1 cellular context compared by ENCODE assay signal in the genomic region with DNA sequence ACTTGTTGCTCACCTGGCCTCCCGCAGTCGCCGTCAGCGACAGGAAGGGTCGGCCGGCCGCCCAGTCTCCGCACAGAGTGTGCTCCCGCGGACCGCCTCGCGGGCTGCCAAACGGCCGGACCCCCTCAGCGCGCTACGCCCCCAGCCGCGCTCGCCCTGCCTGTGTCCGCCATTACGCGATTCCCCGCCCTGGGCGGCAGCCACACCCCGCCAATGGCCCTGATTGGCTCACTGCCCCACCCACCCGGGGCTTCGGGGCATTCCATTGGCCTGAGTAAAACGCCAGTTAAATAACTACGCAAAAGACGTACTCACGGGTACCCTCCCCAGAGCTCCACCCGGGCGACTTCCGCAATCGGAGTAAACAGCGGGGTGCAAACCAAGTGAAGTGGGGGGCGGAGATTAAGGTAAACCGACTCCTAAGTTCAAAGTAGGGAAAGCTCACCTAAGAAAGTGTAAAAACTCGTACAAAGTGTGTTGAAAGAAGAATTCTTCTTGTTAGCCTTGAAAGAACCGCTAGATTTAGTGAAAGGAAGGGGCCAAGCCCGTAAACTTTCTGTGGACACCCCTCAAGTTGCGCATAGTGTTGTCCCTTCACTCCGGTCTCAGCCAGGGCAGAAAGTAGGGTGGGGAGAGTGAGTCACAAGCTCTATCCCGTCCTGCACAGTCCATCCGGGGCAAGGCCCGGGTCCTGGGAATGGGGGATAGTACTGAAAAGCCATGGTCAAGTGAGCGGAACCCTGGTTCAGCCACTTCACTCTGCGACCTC.
TF ChIP-seq lines count a peak whose summit lies in the region.

A gene with protein sequence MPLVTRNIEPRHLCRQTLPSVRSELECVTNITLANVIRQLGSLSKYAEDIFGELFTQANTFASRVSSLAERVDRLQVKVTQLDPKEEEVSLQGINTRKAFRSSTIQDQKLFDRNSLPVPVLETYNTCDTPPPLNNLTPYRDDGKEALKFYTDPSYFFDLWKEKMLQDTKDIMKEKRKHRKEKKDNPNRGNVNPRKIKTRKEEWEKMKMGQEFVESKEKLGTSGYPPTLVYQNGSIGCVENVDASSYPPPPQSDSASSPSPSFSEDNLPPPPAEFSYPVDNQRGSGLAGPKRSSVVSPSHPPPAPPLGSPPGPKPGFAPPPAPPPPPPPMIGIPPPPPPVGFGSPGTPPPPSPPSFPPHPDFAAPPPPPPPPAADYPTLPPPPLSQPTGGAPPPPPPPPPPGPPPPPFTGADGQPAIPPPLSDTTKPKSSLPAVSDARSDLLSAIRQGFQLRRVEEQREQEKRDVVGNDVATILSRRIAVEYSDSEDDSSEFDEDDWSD (minus strand): TSS at position 195 of the 769 bp plus-strand sequence. CDS start 61,277 bp downstream, outside the sequence.

TF ChIP-seq in K562, 482 proteins besides CTCF, POLR2A, EP300 and RAD21 (continued from another document and continues in another):
- TF ChIP-seq, protein P1, sequence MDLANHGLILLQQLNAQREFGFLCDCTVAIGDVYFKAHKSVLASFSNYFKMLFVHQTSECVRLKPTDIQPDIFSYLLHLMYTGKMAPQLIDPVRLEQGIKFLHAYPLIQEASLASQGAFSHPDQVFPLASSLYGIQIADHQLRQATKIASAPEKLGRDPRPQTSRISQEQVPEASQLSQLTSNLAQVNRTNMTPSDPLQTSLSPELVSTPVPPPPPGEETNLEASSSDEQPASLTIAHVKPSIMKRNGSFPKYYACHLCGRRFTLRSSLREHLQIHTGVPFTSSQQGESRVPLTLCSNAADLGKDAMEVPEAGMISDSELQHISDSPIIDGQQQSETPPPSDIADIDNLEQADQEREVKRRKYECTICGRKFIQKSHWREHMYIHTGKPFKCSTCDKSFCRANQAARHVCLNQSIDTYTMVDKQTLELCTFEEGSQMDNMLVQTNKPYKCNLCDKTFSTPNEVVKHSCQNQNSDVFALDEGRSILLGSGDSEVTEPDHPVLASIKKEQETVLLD (IDR thresholded peaks at IDR 0.05), result no peak
- no peak for TF ChIP-seq NCOA4 (IDR thresholded peaks at IDR 0.05; ENCODE audit: partially characterized antibody)
- TF ChIP-seq, protein P2, sequence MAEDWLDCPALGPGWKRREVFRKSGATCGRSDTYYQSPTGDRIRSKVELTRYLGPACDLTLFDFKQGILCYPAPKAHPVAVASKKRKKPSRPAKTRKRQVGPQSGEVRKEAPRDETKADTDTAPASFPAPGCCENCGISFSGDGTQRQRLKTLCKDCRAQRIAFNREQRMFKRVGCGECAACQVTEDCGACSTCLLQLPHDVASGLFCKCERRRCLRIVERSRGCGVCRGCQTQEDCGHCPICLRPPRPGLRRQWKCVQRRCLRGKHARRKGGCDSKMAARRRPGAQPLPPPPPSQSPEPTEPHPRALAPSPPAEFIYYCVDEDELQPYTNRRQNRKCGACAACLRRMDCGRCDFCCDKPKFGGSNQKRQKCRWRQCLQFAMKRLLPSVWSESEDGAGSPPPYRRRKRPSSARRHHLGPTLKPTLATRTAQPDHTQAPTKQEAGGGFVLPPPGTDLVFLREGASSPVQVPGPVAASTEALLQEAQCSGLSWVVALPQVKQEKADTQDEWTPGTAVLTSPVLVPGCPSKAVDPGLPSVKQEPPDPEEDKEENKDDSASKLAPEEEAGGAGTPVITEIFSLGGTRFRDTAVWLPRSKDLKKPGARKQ (CRISPR knock-in tag; IDR thresholded peaks at IDR 0.05), result no peak
- TF ChIP-seq EWSR1 (IDR thresholded peaks at IDR 0.05; ENCODE audit: borderline replicate concordance, low read depth, partially characterized antibody), result no peak
- TF ChIP-seq ATF1 (CRISPR knock-in tag; IDR thresholded peaks at IDR 0.05), result peak; percentile 4; the same call in 1 of the 2 replicates
- peak; percentile 87 for TF ChIP-seq ATF1 (tag; IDR thresholded peaks at IDR 0.05)
- TF ChIP-seq NFIC (IDR thresholded peaks at IDR 0.05), result peak; percentile 40
- TF ChIP-seq ZNF507 (tag; conservative IDR thresholded peaks at IDR 0.05), result no peak
- peak; percentile 94 for TF ChIP-seq SUPT5H (IDR thresholded peaks at IDR 0.05)
- 0 out of 2 replicates have a peak, but pooled peaks have one; percentile 51 for TF ChIP-seq ZNF212 (CRISPR knock-in tag; IDR thresholded peaks at IDR 0.05)
- TF ChIP-seq CBX8 (IDR thresholded peaks at IDR 0.05; ENCODE audit: borderline replicate concordance, extremely low read depth, low read depth, low read length, poor library complexity, severe bottlenecking), result no peak
- peak; percentile 82 for TF ChIP-seq RB1 (IDR thresholded peaks at IDR 0.05; ENCODE audit: low read depth)
- no peak for TF ChIP-seq SOX6 (IDR thresholded peaks at IDR 0.05)
- TF ChIP-seq, protein P3, sequence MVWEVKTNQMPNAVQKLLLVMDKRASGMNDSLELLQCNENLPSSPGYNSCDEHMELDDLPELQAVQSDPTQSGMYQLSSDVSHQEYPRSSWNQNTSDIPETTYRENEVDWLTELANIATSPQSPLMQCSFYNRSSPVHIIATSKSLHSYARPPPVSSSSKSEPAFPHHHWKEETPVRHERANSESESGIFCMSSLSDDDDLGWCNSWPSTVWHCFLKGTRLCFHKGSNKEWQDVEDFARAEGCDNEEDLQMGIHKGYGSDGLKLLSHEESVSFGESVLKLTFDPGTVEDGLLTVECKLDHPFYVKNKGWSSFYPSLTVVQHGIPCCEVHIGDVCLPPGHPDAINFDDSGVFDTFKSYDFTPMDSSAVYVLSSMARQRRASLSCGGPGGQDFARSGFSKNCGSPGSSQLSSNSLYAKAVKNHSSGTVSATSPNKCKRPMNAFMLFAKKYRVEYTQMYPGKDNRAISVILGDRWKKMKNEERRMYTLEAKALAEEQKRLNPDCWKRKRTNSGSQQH (CRISPR knock-in tag; IDR thresholded peaks at IDR 0.05), result 0 out of 2 replicates have a peak, but pooled peaks have one; percentile 24
- peak; percentile 56; the same call in 1 of the 2 replicates for TF ChIP-seq SMARCC2 (IDR thresholded peaks at IDR 0.05; ENCODE audit: low read depth)
- TF ChIP-seq ZNF174 (CRISPR knock-in tag; IDR thresholded peaks at IDR 0.05), result no peak
- TF ChIP-seq ZNF354B (CRISPR knock-in tag; IDR thresholded peaks at IDR 0.05), result no peak
- TF ChIP-seq, protein P4, sequence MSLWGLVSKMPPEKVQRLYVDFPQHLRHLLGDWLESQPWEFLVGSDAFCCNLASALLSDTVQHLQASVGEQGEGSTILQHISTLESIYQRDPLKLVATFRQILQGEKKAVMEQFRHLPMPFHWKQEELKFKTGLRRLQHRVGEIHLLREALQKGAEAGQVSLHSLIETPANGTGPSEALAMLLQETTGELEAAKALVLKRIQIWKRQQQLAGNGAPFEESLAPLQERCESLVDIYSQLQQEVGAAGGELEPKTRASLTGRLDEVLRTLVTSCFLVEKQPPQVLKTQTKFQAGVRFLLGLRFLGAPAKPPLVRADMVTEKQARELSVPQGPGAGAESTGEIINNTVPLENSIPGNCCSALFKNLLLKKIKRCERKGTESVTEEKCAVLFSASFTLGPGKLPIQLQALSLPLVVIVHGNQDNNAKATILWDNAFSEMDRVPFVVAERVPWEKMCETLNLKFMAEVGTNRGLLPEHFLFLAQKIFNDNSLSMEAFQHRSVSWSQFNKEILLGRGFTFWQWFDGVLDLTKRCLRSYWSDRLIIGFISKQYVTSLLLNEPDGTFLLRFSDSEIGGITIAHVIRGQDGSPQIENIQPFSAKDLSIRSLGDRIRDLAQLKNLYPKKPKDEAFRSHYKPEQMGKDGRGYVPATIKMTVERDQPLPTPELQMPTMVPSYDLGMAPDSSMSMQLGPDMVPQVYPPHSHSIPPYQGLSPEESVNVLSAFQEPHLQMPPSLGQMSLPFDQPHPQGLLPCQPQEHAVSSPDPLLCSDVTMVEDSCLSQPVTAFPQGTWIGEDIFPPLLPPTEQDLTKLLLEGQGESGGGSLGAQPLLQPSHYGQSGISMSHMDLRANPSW (CRISPR knock-in tag; IDR thresholded peaks at IDR 0.05), result 0 out of 2 replicates have a peak, but pooled peaks have one; percentile 68
- no peak for TF ChIP-seq ZNF785 (CRISPR knock-in tag; IDR thresholded peaks at IDR 0.05)
- TF ChIP-seq, protein P5, sequence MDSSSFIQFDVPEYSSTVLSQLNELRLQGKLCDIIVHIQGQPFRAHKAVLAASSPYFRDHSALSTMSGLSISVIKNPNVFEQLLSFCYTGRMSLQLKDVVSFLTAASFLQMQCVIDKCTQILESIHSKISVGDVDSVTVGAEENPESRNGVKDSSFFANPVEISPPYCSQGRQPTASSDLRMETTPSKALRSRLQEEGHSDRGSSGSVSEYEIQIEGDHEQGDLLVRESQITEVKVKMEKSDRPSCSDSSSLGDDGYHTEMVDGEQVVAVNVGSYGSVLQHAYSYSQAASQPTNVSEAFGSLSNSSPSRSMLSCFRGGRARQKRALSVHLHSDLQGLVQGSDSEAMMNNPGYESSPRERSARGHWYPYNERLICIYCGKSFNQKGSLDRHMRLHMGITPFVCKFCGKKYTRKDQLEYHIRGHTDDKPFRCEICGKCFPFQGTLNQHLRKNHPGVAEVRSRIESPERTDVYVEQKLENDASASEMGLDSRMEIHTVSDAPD (CRISPR knock-in tag; IDR thresholded peaks at IDR 0.05), result no peak
- peak; percentile 94 for TF ChIP-seq ELF1 (tag; IDR thresholded peaks at IDR 0.05)
- TF ChIP-seq BCL6 (CRISPR knock-in tag; IDR thresholded peaks at IDR 0.05), result no peak
- peak; percentile 92 for TF ChIP-seq TAF7 (tag; IDR thresholded peaks at IDR 0.05)
- no peak for TF ChIP-seq SMC3 (conservative IDR thresholded peaks at IDR 0.05; ENCODE audit: insufficient read depth, low read depth, low read length)
- TF ChIP-seq DMBX1 (CRISPR knock-in tag; IDR thresholded peaks at IDR 0.05; ENCODE audit: borderline replicate concordance), result 0 out of 2 replicates have a peak, but pooled peaks have one; percentile 11
- TF ChIP-seq, protein P6, sequence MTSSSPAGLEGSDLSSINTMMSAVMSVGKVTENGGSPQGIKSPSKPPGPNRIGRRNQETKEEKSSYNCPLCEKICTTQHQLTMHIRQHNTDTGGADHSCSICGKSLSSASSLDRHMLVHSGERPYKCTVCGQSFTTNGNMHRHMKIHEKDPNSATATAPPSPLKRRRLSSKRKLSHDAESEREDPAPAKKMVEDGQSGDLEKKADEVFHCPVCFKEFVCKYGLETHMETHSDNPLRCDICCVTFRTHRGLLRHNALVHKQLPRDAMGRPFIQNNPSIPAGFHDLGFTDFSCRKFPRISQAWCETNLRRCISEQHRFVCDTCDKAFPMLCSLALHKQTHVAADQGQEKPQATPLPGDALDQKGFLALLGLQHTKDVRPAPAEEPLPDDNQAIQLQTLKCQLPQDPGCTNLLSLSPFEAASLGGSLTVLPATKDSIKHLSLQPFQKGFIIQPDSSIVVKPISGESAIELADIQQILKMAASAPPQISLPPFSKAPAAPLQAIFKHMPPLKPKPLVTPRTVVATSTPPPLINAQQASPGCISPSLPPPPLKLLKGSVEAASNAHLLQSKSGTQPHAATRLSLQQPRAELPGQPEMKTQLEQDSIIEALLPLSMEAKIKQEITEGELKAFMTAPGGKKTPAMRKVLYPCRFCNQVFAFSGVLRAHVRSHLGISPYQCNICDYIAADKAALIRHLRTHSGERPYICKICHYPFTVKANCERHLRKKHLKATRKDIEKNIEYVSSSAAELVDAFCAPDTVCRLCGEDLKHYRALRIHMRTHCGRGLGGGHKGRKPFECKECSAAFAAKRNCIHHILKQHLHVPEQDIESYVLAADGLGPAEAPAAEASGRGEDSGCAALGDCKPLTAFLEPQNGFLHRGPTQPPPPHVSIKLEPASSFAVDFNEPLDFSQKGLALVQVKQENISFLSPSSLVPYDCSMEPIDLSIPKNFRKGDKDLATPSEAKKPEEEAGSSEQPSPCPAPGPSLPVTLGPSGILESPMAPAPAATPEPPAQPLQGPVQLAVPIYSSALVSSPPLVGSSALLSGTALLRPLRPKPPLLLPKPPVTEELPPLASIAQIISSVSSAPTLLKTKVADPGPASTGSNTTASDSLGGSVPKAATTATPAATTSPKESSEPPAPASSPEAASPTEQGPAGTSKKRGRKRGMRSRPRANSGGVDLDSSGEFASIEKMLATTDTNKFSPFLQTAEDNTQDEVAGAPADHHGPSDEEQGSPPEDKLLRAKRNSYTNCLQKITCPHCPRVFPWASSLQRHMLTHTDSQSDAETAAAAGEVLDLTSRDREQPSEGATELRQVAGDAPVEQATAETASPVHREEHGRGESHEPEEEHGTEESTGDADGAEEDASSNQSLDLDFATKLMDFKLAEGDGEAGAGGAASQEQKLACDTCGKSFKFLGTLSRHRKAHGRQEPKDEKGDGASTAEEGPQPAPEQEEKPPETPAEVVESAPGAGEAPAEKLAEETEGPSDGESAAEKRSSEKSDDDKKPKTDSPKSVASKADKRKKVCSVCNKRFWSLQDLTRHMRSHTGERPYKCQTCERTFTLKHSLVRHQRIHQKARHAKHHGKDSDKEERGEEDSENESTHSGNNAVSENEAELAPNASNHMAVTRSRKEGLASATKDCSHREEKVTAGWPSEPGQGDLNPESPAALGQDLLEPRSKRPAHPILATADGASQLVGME (CRISPR knock-in tag; IDR thresholded peaks at IDR 0.05), result peak; percentile 80; the same call in 1 of the 2 replicates
- TF ChIP-seq KDM4B (IDR thresholded peaks at IDR 0.05; ENCODE audit: borderline replicate concordance in 2 of 2, low read depth in 1 of 2), result no peak; a peak in 1 of 4 replicates
- TF ChIP-seq, protein P7, sequence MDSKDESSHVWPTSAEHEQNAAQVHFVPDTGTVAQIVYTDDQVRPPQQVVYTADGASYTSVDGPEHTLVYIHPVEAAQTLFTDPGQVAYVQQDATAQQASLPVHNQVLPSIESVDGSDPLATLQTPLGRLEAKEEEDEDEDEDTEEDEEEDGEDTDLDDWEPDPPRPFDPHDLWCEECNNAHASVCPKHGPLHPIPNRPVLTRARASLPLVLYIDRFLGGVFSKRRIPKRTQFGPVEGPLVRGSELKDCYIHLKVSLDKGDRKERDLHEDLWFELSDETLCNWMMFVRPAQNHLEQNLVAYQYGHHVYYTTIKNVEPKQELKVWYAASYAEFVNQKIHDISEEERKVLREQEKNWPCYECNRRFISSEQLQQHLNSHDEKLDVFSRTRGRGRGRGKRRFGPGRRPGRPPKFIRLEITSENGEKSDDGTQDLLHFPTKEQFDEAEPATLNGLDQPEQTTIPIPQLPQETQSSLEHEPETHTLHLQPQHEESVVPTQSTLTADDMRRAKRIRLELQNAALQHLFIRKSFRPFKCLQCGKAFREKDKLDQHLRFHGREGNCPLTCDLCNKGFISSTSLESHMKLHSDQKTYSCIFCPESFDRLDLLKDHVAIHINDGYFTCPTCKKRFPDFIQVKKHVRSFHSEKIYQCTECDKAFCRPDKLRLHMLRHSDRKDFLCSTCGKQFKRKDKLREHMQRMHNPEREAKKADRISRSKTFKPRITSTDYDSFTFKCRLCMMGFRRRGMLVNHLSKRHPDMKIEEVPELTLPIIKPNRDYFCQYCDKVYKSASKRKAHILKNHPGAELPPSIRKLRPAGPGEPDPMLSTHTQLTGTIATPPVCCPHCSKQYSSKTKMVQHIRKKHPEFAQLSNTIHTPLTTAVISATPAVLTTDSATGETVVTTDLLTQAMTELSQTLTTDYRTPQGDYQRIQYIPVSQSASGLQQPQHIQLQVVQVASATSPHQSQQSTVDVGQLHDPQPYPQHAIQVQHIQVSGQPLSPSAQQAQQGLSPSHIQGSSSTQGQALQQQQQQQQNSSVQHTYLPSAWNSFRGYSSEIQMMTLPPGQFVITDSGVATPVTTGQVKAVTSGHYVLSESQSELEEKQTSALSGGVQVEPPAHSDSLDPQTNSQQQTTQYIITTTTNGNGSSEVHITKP (IDR thresholded peaks at IDR 0.05; ENCODE audit: partially characterized antibody), result peak; percentile 100
- no peak for TF ChIP-seq SMARCB1 (IDR thresholded peaks at IDR 0.05; ENCODE audit: insufficient read length, low read depth)
- peak; percentile 81; the same call in 1 of the 2 replicates for TF ChIP-seq ZNF583 (CRISPR knock-in tag; IDR thresholded peaks at IDR 0.05)
- TF ChIP-seq, protein P8, sequence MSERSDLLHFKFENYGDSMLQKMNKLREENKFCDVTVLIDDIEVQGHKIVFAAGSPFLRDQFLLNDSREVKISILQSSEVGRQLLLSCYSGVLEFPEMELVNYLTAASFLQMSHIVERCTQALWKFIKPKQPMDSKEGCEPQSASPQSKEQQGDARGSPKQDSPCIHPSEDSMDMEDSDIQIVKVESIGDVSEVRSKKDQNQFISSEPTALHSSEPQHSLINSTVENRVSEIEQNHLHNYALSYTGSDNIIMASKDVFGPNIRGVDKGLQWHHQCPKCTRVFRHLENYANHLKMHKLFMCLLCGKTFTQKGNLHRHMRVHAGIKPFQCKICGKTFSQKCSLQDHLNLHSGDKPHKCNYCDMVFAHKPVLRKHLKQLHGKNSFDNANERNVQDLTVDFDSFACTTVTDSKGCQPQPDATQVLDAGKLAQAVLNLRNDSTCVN (CRISPR knock-in tag; IDR thresholded peaks at IDR 0.05), result no peak
